Comparison of ENCODE assay signal across 5 cellular contexts in genomic region chrX:52568146-52568545, GRCh38. TPM values are rescaled to one million over a fixed set of nuclear protein-coding genes. Genes with fewer than 3 reads are reported as not detected.
"Had no signal": no experiment of that assay in that cellular context is flagged by ENCODE, and none has a peak within 500 bp of the region (broad histone marks: within the 10 kb centered on the region; RNA-seq: fewer than 3 reads in every experiment).

No MANE protein-coding gene starts in this region.

RNA-seq across cellular contexts. Expression of gene XAGE1B, which starts 51.3 kb away (rescaled TPM):
- total RNA-seq: M059J, PC-3, Peyer's patch, Right ventricle myocardium superior, SJSA1 had no signal
